1 cellular context compared by ENCODE assay signal in the genomic region with DNA sequence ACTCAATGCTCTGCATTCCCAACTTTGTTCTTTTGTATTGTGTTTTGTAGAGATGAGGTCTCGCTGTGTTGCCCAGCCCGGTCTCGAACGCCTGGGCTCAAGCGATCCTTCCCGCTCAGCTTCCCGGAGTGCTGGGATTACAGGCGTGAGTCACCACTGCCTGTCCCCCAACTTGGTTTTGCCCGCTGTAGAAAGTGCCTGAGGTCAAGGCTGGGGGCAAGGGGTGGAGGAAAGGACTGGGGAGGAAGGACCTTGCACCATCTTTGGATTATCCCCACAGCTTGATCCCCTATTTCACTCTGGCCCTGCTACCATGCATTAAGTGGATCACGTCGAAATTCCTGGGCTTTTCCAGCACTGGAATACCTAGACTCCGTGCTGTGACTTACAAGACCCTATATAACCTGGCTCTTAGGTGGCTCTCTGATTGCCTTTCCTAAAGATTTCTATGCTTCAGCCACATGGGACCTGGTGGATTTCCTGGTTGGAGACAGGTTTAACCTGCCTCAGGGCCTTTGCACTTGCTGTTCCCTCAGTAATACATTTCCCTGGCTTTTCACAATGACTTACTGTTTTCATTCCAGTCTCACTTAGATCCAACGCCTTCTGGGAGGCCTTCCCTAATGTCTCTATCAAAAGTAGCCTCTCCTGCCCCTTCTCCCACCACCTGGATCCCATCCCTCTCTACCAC.
TF ChIP-seq lines count a peak whose summit lies in the region.

No MANE protein-coding gene starts in this region.

TF ChIP-seq in SK-N-SH treated with all-trans-retinoic acid at 6 μM for 48 hours, 23 proteins besides CTCF, POLR2A, EP300 and RAD21:
- TF ChIP-seq, protein P1, sequence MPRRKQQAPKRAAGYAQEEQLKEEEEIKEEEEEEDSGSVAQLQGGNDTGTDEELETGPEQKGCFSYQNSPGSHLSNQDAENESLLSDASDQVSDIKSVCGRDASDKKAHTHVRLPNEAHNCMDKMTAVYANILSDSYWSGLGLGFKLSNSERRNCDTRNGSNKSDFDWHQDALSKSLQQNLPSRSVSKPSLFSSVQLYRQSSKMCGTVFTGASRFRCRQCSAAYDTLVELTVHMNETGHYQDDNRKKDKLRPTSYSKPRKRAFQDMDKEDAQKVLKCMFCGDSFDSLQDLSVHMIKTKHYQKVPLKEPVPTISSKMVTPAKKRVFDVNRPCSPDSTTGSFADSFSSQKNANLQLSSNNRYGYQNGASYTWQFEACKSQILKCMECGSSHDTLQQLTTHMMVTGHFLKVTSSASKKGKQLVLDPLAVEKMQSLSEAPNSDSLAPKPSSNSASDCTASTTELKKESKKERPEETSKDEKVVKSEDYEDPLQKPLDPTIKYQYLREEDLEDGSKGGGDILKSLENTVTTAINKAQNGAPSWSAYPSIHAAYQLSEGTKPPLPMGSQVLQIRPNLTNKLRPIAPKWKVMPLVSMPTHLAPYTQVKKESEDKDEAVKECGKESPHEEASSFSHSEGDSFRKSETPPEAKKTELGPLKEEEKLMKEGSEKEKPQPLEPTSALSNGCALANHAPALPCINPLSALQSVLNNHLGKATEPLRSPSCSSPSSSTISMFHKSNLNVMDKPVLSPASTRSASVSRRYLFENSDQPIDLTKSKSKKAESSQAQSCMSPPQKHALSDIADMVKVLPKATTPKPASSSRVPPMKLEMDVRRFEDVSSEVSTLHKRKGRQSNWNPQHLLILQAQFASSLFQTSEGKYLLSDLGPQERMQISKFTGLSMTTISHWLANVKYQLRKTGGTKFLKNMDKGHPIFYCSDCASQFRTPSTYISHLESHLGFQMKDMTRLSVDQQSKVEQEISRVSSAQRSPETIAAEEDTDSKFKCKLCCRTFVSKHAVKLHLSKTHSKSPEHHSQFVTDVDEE (CRISPR knock-in tag; IDR thresholded peaks at IDR 0.05) = no peak
- TF ChIP-seq ZNF8 (CRISPR knock-in tag; IDR thresholded peaks at IDR 0.05) (no peak), SNAI2 (CRISPR knock-in tag; IDR thresholded peaks at IDR 0.05) (no peak)
TF ChIP-seq in SK-N-SH treated with all-trans-retinoic acid at 6 μM for 48 hours: peak in this region for 0.
